ENCODE assay signal across 1 cellular context in genomic region chr11:702731-703461, GRCh38.
TF ChIP-seq lines count a peak whose summit lies in the region.

No MANE protein-coding gene starts in this region.

TF ChIP-seq in Ishikawa, 13 proteins besides CTCF, POLR2A, EP300 and RAD21 (continued from another document):
- TF ChIP-seq REST (IDR thresholded peaks at IDR 0.05; ENCODE audit: low read depth) (no peak), FOXM1 (IDR thresholded peaks at IDR 0.05; ENCODE audit: borderline replicate concordance, low read depth) (no peak), CEBPB (IDR thresholded peaks at IDR 0.05) (no peak), TAF1 (IDR thresholded peaks at IDR 0.05; ENCODE audit: low read depth) (peak; percentile 39; the same call in 1 of the 2 replicates), ZBTB7A (IDR thresholded peaks at IDR 0.05; ENCODE audit: low read depth) (0 out of 2 replicates have a peak, but pooled peaks have one; percentile 28), EGR1 (IDR thresholded peaks at IDR 0.05) (peak; percentile 59), NFIC (IDR thresholded peaks at IDR 0.05) (peak; percentile 51), USF1 (IDR thresholded peaks at IDR 0.05) (no peak), CREB1 (IDR thresholded peaks at IDR 0.05; ENCODE audit: low read depth) (no peak), TCF12 (IDR thresholded peaks at IDR 0.05; ENCODE audit: low read depth) (no peak), MAX (IDR thresholded peaks at IDR 0.05) (peak; percentile 67; the same call in 1 of the 2 replicates)
